ENCODE assay signal across 8 cellular contexts in genomic region chr19:43798546-43799409, GRCh38. TPM values are rescaled to one million over a fixed set of nuclear protein-coding genes. Genes with fewer than 3 reads are reported as not detected.
A peak's percentile ranks its signal among the peaks of the same experiment; 100 is the strongest.
DNase-seq lines count a peak whose midpoint lies in the region; ATAC-seq, FAIRE-seq and TF ChIP-seq lines count a peak whose summit lies in the region.

No MANE protein-coding gene starts in this region.

- H3K9me3 ChIP-seq in CD8-positive, alpha-beta memory T cell (ENCODE audit: low read length) = no peaks in the 10 kb centered on the region
- H3K9me3 ChIP-seq in endothelial cell of umbilical vein (replicated peaks; ENCODE audit: control insufficient read depth, insufficient read depth, low read length) (no peaks in the 10 kb centered on the region), stomach smooth muscle (ENCODE audit: control insufficient read depth in 2 of 2, low read length in 2 of 2) (peaks cover 0 to 4% of the 10 kb centered on the region in 2 donors)

- H3K4me1 ChIP-seq in CD8-positive, alpha-beta memory T cell (ENCODE audit: insufficient read depth, low read length) = peaks cover 7% of the 10 kb centered on the region
- peaks cover 13% of the 10 kb centered on the region for H3K4me1 ChIP-seq in endothelial cell of umbilical vein (ENCODE audit: control insufficient read depth, extremely low read depth, insufficient read depth, low read length)
- peaks cover 9% of the 10 kb centered on the region for H3K4me1 ChIP-seq in stomach smooth muscle (ENCODE audit: control insufficient read depth, insufficient read depth, low read length)

- no TSS peak for BruUV-seq in endothelial cell of umbilical vein (replicated peaks; lab: Mats Ljungman, UMichigan)

- no peaks in the 10 kb centered on the region for H3K79me2 ChIP-seq in endothelial cell of umbilical vein (ENCODE audit: control insufficient read depth, insufficient read depth, low read length)

- H3K4me2 ChIP-seq in endothelial cell of umbilical vein (ENCODE audit: insufficient read depth, low read length) = peak overlapping the region; percentile 55

- TF ChIP-seq POLR2A in endothelial cell of umbilical vein (IDR thresholded peaks at IDR 0.05; ENCODE audit: low read depth, low read length) = no peak

- no peaks in the 10 kb centered on the region for H3K27me3 ChIP-seq in CD8-positive, alpha-beta memory T cell (ENCODE audit: insufficient read depth, low read length, poor library complexity, severe bottlenecking)
- H3K27me3 ChIP-seq in endothelial cell of umbilical vein (ENCODE audit: control insufficient read depth in 2 of 2, insufficient read depth in 2 of 2, low read length in 2 of 2) (peaks cover 3 to 8% of the 10 kb centered on the region in 2 experiments), stomach smooth muscle (ENCODE audit: control insufficient read depth in 1 of 2, insufficient read depth in 2 of 2, low read length in 2 of 2) (peaks cover 18 to 25% of the 10 kb centered on the region in 2 donors)

- no peaks in the 10 kb centered on the region for H3K9me1 ChIP-seq in endothelial cell of umbilical vein (replicated peaks; ENCODE audit: control insufficient read depth, extremely low read depth, insufficient read depth, low read length)

- H3K4me1 Mint-ChIP-seq in CD8-positive, alpha-beta memory T cell = peaks cover 7 to 26% (median 10%) of the 10 kb centered on the region in 3 donors
- H3K4me1 Mint-ChIP-seq in activated CD8-positive, alpha-beta memory T cell treated with anti-CD3 and anti-CD28 coated beads, Interleukin-2, amount 10 ng/mL, durations not matched to agents 7 days and 5 days = peaks cover 8% of the 10 kb centered on the region
- peaks cover 16 to 19% (median 18%) of the 10 kb centered on the region in 3 donors for H3K4me1 Mint-ChIP-seq in naive B cell

- no peaks in the 10 kb centered on the region for H4K20me1 ChIP-seq in endothelial cell of umbilical vein (replicated peaks; ENCODE audit: control insufficient read depth, extremely low read depth, insufficient read depth, low read length)

- CTCF ChIA-PET in CD8-positive, alpha-beta memory T cell (lab: Charles Lee) = interaction anchor here (1.3 kb wide), 1 partner anchor 11 kb away, joined by 5 read pairs; no protein-coding TSS in a partner anchor
- CTCF ChIA-PET in activated CD8-positive, alpha-beta memory T cell treated with anti-CD3 and anti-CD28 coated beads, Interleukin-2, amount 10 ng/mL, durations not matched to agents 7 days and 5 days (lab: Charles Lee) = no interaction called here
- CTCF ChIA-PET in endothelial cell of umbilical vein (lab: Charles Lee) = interaction anchor here (1.1 to 2.8 kb wide), 3 partner anchors 10 to 54 kb away, joined by 4 to 18 read pairs (median 8); no protein-coding TSS in a partner anchor

- H3K27me3 Mint-ChIP-seq in CD8-positive, alpha-beta memory T cell = peaks cover 14 to 19% of the 10 kb centered on the region in 2 donors
- peaks cover 8% of the 10 kb centered on the region for H3K27me3 Mint-ChIP-seq in activated CD8-positive, alpha-beta memory T cell treated with anti-CD3 and anti-CD28 coated beads, Interleukin-2, amount 10 ng/mL, durations not matched to agents 7 days and 5 days
- H3K27me3 Mint-ChIP-seq in naive B cell = peaks cover 15 to 78% (median 71%) of the 10 kb centered on the region in 3 donors

- TF ChIP-seq CTCF in endothelial cell of umbilical vein (IDR thresholded peaks at IDR 0.05; ENCODE audit: extremely low read depth in 1 of 2, insufficient read depth in 1 of 2, low read depth in 1 of 2, low read length in 2 of 2) = no peak

- peak overlapping the region; percentile 22 for H2AFZ ChIP-seq in endothelial cell of umbilical vein (ENCODE audit: low read depth, low read length)

- no peak for FAIRE-seq in endothelial cell of umbilical vein (lab: Jason Lieb, UNC)

- ATAC-seq in activated CD8-positive, alpha-beta memory T cell treated with anti-CD3 and anti-CD28 coated beads, Interleukin-2, amount 10 ng/mL, durations not matched to agents 7 days and 5 days = peak; percentile 91
- ATAC-seq in naive B cell (ENCODE audit: low read depth in 2 of 2) (peak; percentile 58 to 61), GM21619 (IDR thresholded peaks at IDR 0.05; ENCODE audit: unreplicated experiment) (no peak)

- H3K9ac ChIP-seq in endothelial cell of umbilical vein (replicated peaks; ENCODE audit: extremely low read depth, insufficient read depth, low read length) (no peak overlapping the region), stomach smooth muscle (ENCODE audit: low read length in 2 of 2) (peak overlapping the region in 1 of 2 donors; percentile 6)

- peak overlapping the region; percentile 55 for H3K4me3 ChIP-seq in CD8-positive, alpha-beta memory T cell (ENCODE audit: low read length)
- H3K4me3 ChIP-seq in endothelial cell of umbilical vein (replicated peaks in 1 of 3; ENCODE audit: insufficient read depth in 1 of 3, low read depth in 1 of 3, low read length in 3 of 3) = peak overlapping the region in 2 of 3 experiments; percentile 7 to 21
- peak overlapping the region; percentile 49 to 69 for H3K4me3 ChIP-seq in stomach smooth muscle (ENCODE audit: low read length in 2 of 2)

- intact Hi-C loops in endothelial cell of umbilical vein (cut with micrococcal nuclease) = no loop called here

- peak in 4 of 5 donors; percentile 28 to 73 (median 40) for DNase-seq in CD8-positive, alpha-beta memory T cell
- peak; percentile 19 for DNase-seq in NCI-H2081 treated with DMSO at 0.1 percent for 48 hours (lab: John Stamatoyannopoulos, UW)
- peak; percentile 78 for DNase-seq in activated CD8-positive, alpha-beta memory T cell treated with anti-CD3 and anti-CD28 coated beads, Interleukin-2, amount 10 ng/mL, durations not matched to agents 7 days and 5 days
- no peak for DNase-seq in endothelial cell of umbilical vein (ENCODE audit: low read depth, low spot score)
- DNase-seq in naive B cell = no peak
- DNase-seq in GOT3 (lab: John Stamatoyannopoulos, UW) = no peak

- POLR2A ChIA-PET in CD8-positive, alpha-beta memory T cell (lab: Charles Lee) = no interaction called here
- POLR2A ChIA-PET in endothelial cell of umbilical vein (lab: Charles Lee) = no interaction called here

- peaks cover 0 to 2% (median 0%) of the 10 kb centered on the region in 5 donors for H3K9me3 Mint-ChIP-seq in CD8-positive, alpha-beta memory T cell
- H3K9me3 Mint-ChIP-seq in activated CD8-positive, alpha-beta memory T cell treated with anti-CD3 and anti-CD28 coated beads, Interleukin-2, amount 10 ng/mL, durations not matched to agents 7 days and 5 days (ENCODE audit: low read depth) = no peaks in the 10 kb centered on the region
- peaks cover 0 to 11% (median 6%) of the 10 kb centered on the region in 7 donors for H3K9me3 Mint-ChIP-seq in naive B cell

- no peaks in the 10 kb centered on the region for H3K36me3 Mint-ChIP-seq in CD8-positive, alpha-beta memory T cell
- H3K36me3 Mint-ChIP-seq in activated CD8-positive, alpha-beta memory T cell treated with anti-CD3 and anti-CD28 coated beads, Interleukin-2, amount 10 ng/mL, durations not matched to agents 7 days and 5 days = no peaks in the 10 kb centered on the region
- H3K36me3 Mint-ChIP-seq in naive B cell = peaks cover 0 to 7% of the 10 kb centered on the region in 2 donors

- H3K27ac ChIP-seq in CD8-positive, alpha-beta memory T cell (ENCODE audit: low read depth, low read length) = no peak overlapping the region
- H3K27ac ChIP-seq in endothelial cell of umbilical vein (ENCODE audit: insufficient read depth, low read depth, low read length) = no peak overlapping the region
- no peak overlapping the region for H3K27ac ChIP-seq in stomach smooth muscle (ENCODE audit: low read length)

- H3K27ac Mint-ChIP-seq in CD8-positive, alpha-beta memory T cell = peak overlapping the region in 5 of 8 donors; percentile 43 to 74 (median 56)
- H3K27ac Mint-ChIP-seq in activated CD8-positive, alpha-beta memory T cell treated with anti-CD3 and anti-CD28 coated beads, Interleukin-2, amount 10 ng/mL, durations not matched to agents 7 days and 5 days = peak overlapping the region; percentile 5
- H3K27ac Mint-ChIP-seq in naive B cell = peak overlapping the region in 3 of 6 donors; percentile 72 to 80 (median 74)

- H3K36me3 ChIP-seq in CD8-positive, alpha-beta memory T cell (ENCODE audit: insufficient read depth, low read length) = no peaks in the 10 kb centered on the region
- H3K36me3 ChIP-seq in endothelial cell of umbilical vein (ENCODE audit: control insufficient read depth in 2 of 2, extremely low read depth in 1 of 2, insufficient read depth in 2 of 2, low read length in 2 of 2) (no peaks in the 10 kb centered on the region), stomach smooth muscle (ENCODE audit: control insufficient read depth in 2 of 2, insufficient read depth in 2 of 2, low read length in 2 of 2) (no peaks in the 10 kb centered on the region)

- dilution Hi-C loops in endothelial cell of umbilical vein (cut with MboI; ENCODE audit: extremely low pct_ligation_motif_present, low sequenced_read_pairs) = no loop called here

- peak overlapping the region; percentile 72 to 83 (median 77) for H3K4me3 Mint-ChIP-seq in CD8-positive, alpha-beta memory T cell
- H3K4me3 Mint-ChIP-seq in activated CD8-positive, alpha-beta memory T cell treated with anti-CD3 and anti-CD28 coated beads, Interleukin-2, amount 10 ng/mL, durations not matched to agents 7 days and 5 days = peak overlapping the region; percentile 70
- H3K4me3 Mint-ChIP-seq in naive B cell = peak overlapping the region; percentile 20 to 87 (median 75)

RNA-seq across cellular contexts. Expression of gene LYPD5, which starts 3.5 kb away (rescaled TPM):
- total RNA-seq in CD8-positive, alpha-beta memory T cell = under 1 TPM; 0.68 to 0.80 TPM
- polyA plus RNA-seq in CD8-positive, alpha-beta memory T cell = not detected
- total RNA-seq in activated CD8-positive, alpha-beta memory T cell treated with anti-CD3 and anti-CD28 coated beads, Interleukin-2, amount 10 ng/mL, durations not matched to agents 7 days and 5 days = under 1 TPM; 0.40 to 0.58 TPM
- total RNA-seq in endothelial cell of umbilical vein = not detected in 2 replicates
- polyA plus RNA-seq in endothelial cell of umbilical vein (0.11 and 0.28 TPM in 2 replicates), naive B cell (ENCODE audit: low read depth in 6 of 6) (under 1 TPM in 2 of 6 donors, not detected in 4; 0.28 to 0.65 TPM)
- polyA plus RNA-seq in endothelial cell of umbilical vein (2011; cell fraction: cytosol; rRNA removed) = 0.08 and 0.12 TPM in 2 replicates
- polyA plus RNA-seq in endothelial cell of umbilical vein (2011; cell fraction: nucleus; rRNA removed) = 0.29 and 0.34 TPM in 2 replicates
- polyA plus RNA-seq in endothelial cell of umbilical vein (2012) = 0.16 and 0.25 TPM in 2 replicates
- not detected in 2 replicates for polyA minus RNA-seq in endothelial cell of umbilical vein
- polyA minus RNA-seq in endothelial cell of umbilical vein (2011; cell fraction: cytosol; rRNA and poly(A)+ RNA removed) = not detected
- polyA minus RNA-seq in endothelial cell of umbilical vein (2011; cell fraction: nucleus; rRNA and poly(A)+ RNA removed) = not detected in 2 replicates

RNA-seq across cellular contexts. Expression of gene KCNN4, which starts 18.0 kb away (rescaled TPM):
- total RNA-seq in CD8-positive, alpha-beta memory T cell = 10 to 100 TPM; 93.8 to 97.6 TPM
- 8.3 TPM for polyA plus RNA-seq in CD8-positive, alpha-beta memory T cell
- 10 to 100 TPM; 43.9 to 53.0 TPM for total RNA-seq in activated CD8-positive, alpha-beta memory T cell treated with anti-CD3 and anti-CD28 coated beads, Interleukin-2, amount 10 ng/mL, durations not matched to agents 7 days and 5 days
- total RNA-seq in endothelial cell of umbilical vein = 0.35 TPM in 1 of 2 replicates, not detected in the other
- polyA plus RNA-seq in endothelial cell of umbilical vein (0.27 and 0.29 TPM in 2 replicates), naive B cell (ENCODE audit: low read depth in 6 of 6) (10 to 100 TPM in 4 of 6 donors, 1 to 10 TPM in 2; 9.7 to 17.2 (median 10.3) TPM)
- polyA plus RNA-seq in endothelial cell of umbilical vein (2011; cell fraction: cytosol; rRNA removed) = 0.14 and 0.16 TPM in 2 replicates
- polyA plus RNA-seq in endothelial cell of umbilical vein (2011; cell fraction: nucleus; rRNA removed) = 0.22 and 0.76 TPM in 2 replicates
- 0.26 TPM in 1 of 2 replicates, not detected in the other for polyA plus RNA-seq in endothelial cell of umbilical vein (2012)
- 0.41 and 0.42 TPM in 2 replicates for polyA minus RNA-seq in endothelial cell of umbilical vein
- 26.3 TPM for polyA minus RNA-seq in endothelial cell of umbilical vein (2011; cell fraction: cytosol; rRNA and poly(A)+ RNA removed)
- polyA minus RNA-seq in endothelial cell of umbilical vein (2011; cell fraction: nucleus; rRNA and poly(A)+ RNA removed) = not detected in 2 replicates

RNA-seq across cellular contexts. Expression of gene ZNF283, which starts 28.3 kb away (rescaled TPM):
- 1 to 10 TPM; 5.8 to 6.3 TPM for total RNA-seq in CD8-positive, alpha-beta memory T cell
- polyA plus RNA-seq in CD8-positive, alpha-beta memory T cell = 2.7 TPM
- 1 to 10 TPM; 5.2 to 6.5 TPM for total RNA-seq in activated CD8-positive, alpha-beta memory T cell treated with anti-CD3 and anti-CD28 coated beads, Interleukin-2, amount 10 ng/mL, durations not matched to agents 7 days and 5 days
- 6.0 and 10.7 TPM in 2 replicates for total RNA-seq in endothelial cell of umbilical vein
- polyA plus RNA-seq in endothelial cell of umbilical vein (1.4 and 1.9 TPM in 2 replicates), naive B cell (ENCODE audit: low read depth in 6 of 6) (1 to 10 TPM in 5 of 6 donors, not detected in 1; 2.0 to 6.4 (median 5.5) TPM)
- polyA plus RNA-seq in endothelial cell of umbilical vein (2011; cell fraction: cytosol; rRNA removed) = 1.7 TPM in 2 replicates
- polyA plus RNA-seq in endothelial cell of umbilical vein (2011; cell fraction: nucleus; rRNA removed) = 6.5 and 6.9 TPM in 2 replicates
- 4.0 and 5.0 TPM in 2 replicates for polyA plus RNA-seq in endothelial cell of umbilical vein (2012)
- polyA minus RNA-seq in endothelial cell of umbilical vein = 4.7 and 5.4 TPM in 2 replicates
- 4.4 TPM for polyA minus RNA-seq in endothelial cell of umbilical vein (2011; cell fraction: cytosol; rRNA and poly(A)+ RNA removed)
- 7.6 and 12.2 TPM in 2 replicates for polyA minus RNA-seq in endothelial cell of umbilical vein (2011; cell fraction: nucleus; rRNA and poly(A)+ RNA removed)

RNA-seq across cellular contexts. Expression of gene SMG9, which starts 44.0 kb away (rescaled TPM):
- total RNA-seq in CD8-positive, alpha-beta memory T cell = 10 to 100 TPM; 85.8 to 91.3 TPM
- 11.0 TPM for polyA plus RNA-seq in CD8-positive, alpha-beta memory T cell
- 10 to 100 TPM; 62.3 to 74.7 TPM for total RNA-seq in activated CD8-positive, alpha-beta memory T cell treated with anti-CD3 and anti-CD28 coated beads, Interleukin-2, amount 10 ng/mL, durations not matched to agents 7 days and 5 days
- 45.0 and 53.3 TPM in 2 replicates for total RNA-seq in endothelial cell of umbilical vein
- polyA plus RNA-seq in endothelial cell of umbilical vein (25.5 and 26.4 TPM in 2 replicates), naive B cell (ENCODE audit: low read depth in 6 of 6) (10 to 100 TPM in 2 of 6 donors, 1 to 10 TPM in 4; 2.7 to 13.0 (median 8.2) TPM)
- 14.2 and 18.4 TPM in 2 replicates for polyA plus RNA-seq in endothelial cell of umbilical vein (2011; cell fraction: cytosol; rRNA removed)
- 57.7 and 62.5 TPM in 2 replicates for polyA plus RNA-seq in endothelial cell of umbilical vein (2011; cell fraction: nucleus; rRNA removed)
- 23.0 and 31.6 TPM in 2 replicates for polyA plus RNA-seq in endothelial cell of umbilical vein (2012)
- polyA minus RNA-seq in endothelial cell of umbilical vein = 14.6 and 23.5 TPM in 2 replicates
- 14.7 TPM for polyA minus RNA-seq in endothelial cell of umbilical vein (2011; cell fraction: cytosol; rRNA and poly(A)+ RNA removed)
- 21.9 and 27.0 TPM in 2 replicates for polyA minus RNA-seq in endothelial cell of umbilical vein (2011; cell fraction: nucleus; rRNA and poly(A)+ RNA removed)

Comparison
In these comparisons a context has a peak if more than half of its experiments do, and no peak if none do; other contexts are left out.
1. DNase-seq: peak in CD8-positive, alpha-beta memory T cell (4 of 5), NCI-H2081 treated with DMSO at 0.1 percent for 48 hours (single experiment) and activated CD8-positive, alpha-beta memory T cell treated with anti-CD3 and anti-CD28 coated beads, Interleukin-2, amount 10 ng/mL, durations not matched to agents 7 days and 5 days (single experiment); none in endothelial cell of umbilical vein (single experiment), naive B cell (single experiment) and GOT3 (single experiment).
2. RNA of gene KCNN4, which starts 18.0 kb away (total RNA-seq): 93.8 to 97.6 TPM in CD8-positive, alpha-beta memory T cell and 43.9 to 53.0 TPM in activated CD8-positive, alpha-beta memory T cell treated with anti-CD3 and anti-CD28 coated beads, Interleukin-2, amount 10 ng/mL, durations not matched to agents 7 days and 5 days; 0.35 TPM in endothelial cell of umbilical vein; every median in the first group is over 10 times any median in the second.
3. Peak in every context shown above with its lines, with median percentiles within 50 percentile points of each other: H3K4me3 ChIP-seq and H3K4me3 Mint-ChIP-seq.